7 cellular contexts compared by ENCODE assay signal in genomic region chr14:102351593-102351992, GRCh38. TPM values are rescaled to one million over a fixed set of nuclear protein-coding genes. Genes with fewer than 3 reads are reported as not detected.
DNase-seq lines count a peak whose midpoint lies in the region; ATAC-seq and TF ChIP-seq lines count a peak whose summit lies in the region.
"Not testable (repeated sequence)": the region's sequence is repeated elsewhere in the genome, so short reads cannot be mapped to it uniquely, and the experiment has no call there.

No MANE protein-coding gene starts in this region.

- H3K23ac ChIP-seq in IMR-90 (ENCODE audit: low read depth, low read length) = not testable (repeated sequence)

- not testable (repeated sequence) for BruUV-seq in IMR-90 (replicated peaks; lab: Mats Ljungman, UMichigan)

- not testable (repeated sequence) for H2BK15ac ChIP-seq in IMR-90 (ENCODE audit: low read depth, low read length)

- not testable (repeated sequence) for H3K4me3 ChIP-seq in IMR-90 (ENCODE audit: insufficient read depth, low read depth, low read length); brain microvascular endothelial cell (ENCODE audit: low read depth, low read length); dorsolateral prefrontal cortex; fibroblast of the aortic adventitia (ENCODE audit: low read depth, low read length); right atrium auricular region
- peak overlapping the region in 1 of 2 experiments; percentile 43 for H3K4me3 ChIP-seq in neutrophil (ENCODE audit: low read depth in 1 of 2, low read length in 1 of 2)

- H4K20me1 ChIP-seq in IMR-90 (ENCODE audit: insufficient read depth, low read length) = not testable (repeated sequence)

- H4K5ac ChIP-seq in IMR-90 (ENCODE audit: low read depth, low read length) = not testable (repeated sequence)

- H3K9me1 ChIP-seq in IMR-90 (ENCODE audit: insufficient read depth, low read length) = not testable (repeated sequence)

- TF ChIP-seq RAD21 in IMR-90 (IDR thresholded peaks at IDR 0.05; ENCODE audit: low read length) = not testable (repeated sequence)

- H3K9me3 ChIP-seq in IMR-90 (ENCODE audit: control insufficient read depth, insufficient read depth, low read length); right atrium auricular region; neutrophil: not testable (repeated sequence)

- H3K56ac ChIP-seq in IMR-90 (ENCODE audit: extremely low read depth, insufficient read depth, low read length) = not testable (repeated sequence)

- not testable (repeated sequence) for H3K4ac ChIP-seq in IMR-90 (ENCODE audit: low read depth, low read length)

- not testable (repeated sequence) for H4K8ac ChIP-seq in IMR-90 (ENCODE audit: low read depth in 2 of 2, low read length in 2 of 2)

- dilution Hi-C loops in IMR-90 (cut with HindIII; ENCODE audit: low sequenced_read_pairs, unreplicated experiment) = not testable (repeated sequence)

- H4K91ac ChIP-seq in IMR-90 (ENCODE audit: insufficient read depth, low read depth, low read length) = not testable (repeated sequence)

- H3K9ac ChIP-seq in IMR-90 (ENCODE audit: low read depth, low read length) = not testable (repeated sequence)

- TF ChIP-seq CTCF in IMR-90 (conservative IDR thresholded peaks at IDR 0.05; ENCODE audit: low read depth, low read length); brain microvascular endothelial cell (IDR thresholded peaks at IDR 0.05; ENCODE audit: low read depth, low read length, missing control alignments); dorsolateral prefrontal cortex (IDR thresholded peaks at IDR 0.05 in 54 of 56, conservative IDR thresholded peaks at IDR 0.05 in 2 of 56; ENCODE audit: low read depth in 1 of 56, partially characterized antibody in 56 of 56); fibroblast of the aortic adventitia (IDR thresholded peaks at IDR 0.05; ENCODE audit: insufficient read depth, low read length); right atrium auricular region (IDR thresholded peaks at IDR 0.05); neutrophil (IDR thresholded peaks at IDR 0.05): not testable (repeated sequence)

- H3K4me1 ChIP-seq in IMR-90 (ENCODE audit: control insufficient read depth, insufficient read depth, low read length) = not testable (repeated sequence)
- H3K4me1 ChIP-seq in right atrium auricular region (peaks cover 0 to 12% of the 10 kb centered on the region in 2 donors), neutrophil (ENCODE audit: control insufficient read depth in 1 of 2, insufficient read depth in 1 of 2, low read depth in 1 of 2, low read length in 1 of 2) (peaks cover 46% of the 10 kb centered on the region in 2 experiments)

- H3K27ac ChIP-seq in IMR-90 (ENCODE audit: insufficient read depth, low read length); brain microvascular endothelial cell: not testable (repeated sequence)
- H3K27ac ChIP-seq in dorsolateral prefrontal cortex (peak overlapping the region in 55 of 59 donors; percentile 22 to 100 (median 84)), right atrium auricular region (peak overlapping the region; percentile 7 to 9), neutrophil (peak overlapping the region; percentile 99)

- not testable (repeated sequence) for H2BK20ac ChIP-seq in IMR-90 (ENCODE audit: low read depth, low read length)

- H3K4me2 ChIP-seq in IMR-90 (ENCODE audit: low read depth, low read length) = not testable (repeated sequence)

- intact Hi-C loops in IMR-90 (cut with micrococcal nuclease); dorsolateral prefrontal cortex (cut with DNase I): not testable (repeated sequence)

- DNase-seq in IMR-90 (peak; percentile 32), brain microvascular endothelial cell (peak; percentile 12), fibroblast of the aortic adventitia (ENCODE audit: low read depth) (peak; percentile 57), stromal cell of bone marrow (ENCODE audit: low read depth) (peak; percentile 18)
- DNase-seq in dorsolateral prefrontal cortex; right atrium auricular region (ENCODE audit: low spot score): not testable (repeated sequence)

- H3K36me3 ChIP-seq in IMR-90 (ENCODE audit: control insufficient read depth, insufficient read depth, low read length) = peaks cover 51% of the 10 kb centered on the region
- peaks cover 36% of the 10 kb centered on the region for H3K36me3 ChIP-seq in brain microvascular endothelial cell (replicated peaks)
- H3K36me3 ChIP-seq in right atrium auricular region = peaks cover 81% of the 10 kb centered on the region
- peaks cover 37% of the 10 kb centered on the region for H3K36me3 ChIP-seq in neutrophil

- H2BK120ac ChIP-seq in IMR-90 (ENCODE audit: low read depth, low read length) = not testable (repeated sequence)

- H2AK9ac ChIP-seq in IMR-90 (replicated peaks; ENCODE audit: low read depth, low read length, poor library complexity) = not testable (repeated sequence)

- 100% methylated on average over 5 of the region's 9 CpGs; no CpG with 5 or more reads in 1 of the 2 experiments for WGBS in IMR-90 (ENCODE audit: extremely low coverage in 2 of 2, insufficient read length in 1 of 2), 2 experiments

- H3K27me3 ChIP-seq in IMR-90 (ENCODE audit: control insufficient read depth, insufficient read depth, low read length); brain microvascular endothelial cell (replicated peaks); dorsolateral prefrontal cortex; right atrium auricular region; neutrophil: not testable (repeated sequence)

- not testable (repeated sequence) for H3K18ac ChIP-seq in IMR-90 (ENCODE audit: low read depth, low read length)

- H3K79me1 ChIP-seq in IMR-90 (ENCODE audit: low read depth in 1 of 2, low read length in 2 of 2) = peaks cover 5 to 11% of the 10 kb centered on the region in 2 experiments; a peak in 3 of 4 replicates

- POLR2A ChIA-PET in IMR-90 (lab: Charles Lee; ENCODE audit: unreplicated experiment) = not testable (repeated sequence)

- H3K14ac ChIP-seq in IMR-90 (replicated peaks; ENCODE audit: low read depth, low read length) = not testable (repeated sequence)

- not testable (repeated sequence) for H2AFZ ChIP-seq in IMR-90 (replicated peaks; ENCODE audit: low read length, poor library complexity)

- not testable (repeated sequence) for TF ChIP-seq POLR2A in IMR-90 (IDR thresholded peaks at IDR 0.05; ENCODE audit: low read depth, low read length)

- H2BK5ac ChIP-seq in IMR-90 (ENCODE audit: low read depth, low read length, poor library complexity, severe bottlenecking) = not testable (repeated sequence)

- CTCF ChIA-PET in IMR-90 (lab: Yijun Ruan, JAX) = not testable (repeated sequence)

- in situ Hi-C loops in IMR-90 (cut with MboI; ENCODE audit: low sequenced_read_pairs); brain microvascular endothelial cell (cut with HindIII; ENCODE audit: low pct_ligation_motif_present, low sequenced_read_pairs): not testable (repeated sequence)

- not testable (repeated sequence) for H2AK5ac ChIP-seq in IMR-90 (ENCODE audit: low read depth, low read length)

- ATAC-seq in IMR-90 (ENCODE audit: low read depth) = not testable (repeated sequence)

RNA-seq across cellular contexts. Expression of gene CINP, which starts 11.1 kb away (rescaled TPM):
- total RNA-seq in IMR-90 (2012; rRNA removed) (41.9 and 55.3 TPM in 2 replicates), dorsolateral prefrontal cortex (10 to 100 TPM; 31.4 to 69.6 (median 51.2) TPM), fibroblast of the aortic adventitia (ENCODE audit: low replicate concordance) (41.9 and 70.3 TPM in 2 replicates), right atrium auricular region (10 to 100 TPM; 25.0 to 31.3 TPM)
- 53.2 and 56.4 TPM in 2 replicates for polyA plus RNA-seq in IMR-90 (2012; rRNA removed)
- 29.3 and 37.8 TPM in 2 replicates for polyA plus RNA-seq in IMR-90 (2012; cell fraction: cytosol; rRNA removed)
- polyA plus RNA-seq in IMR-90 (2012; cell fraction: nucleus; rRNA removed; ENCODE audit: low replicate concordance) = 10.9 and 21.3 TPM in 2 replicates

RNA-seq across cellular contexts. Expression of gene TECPR2, which starts 11.1 kb away (rescaled TPM):
- total RNA-seq in IMR-90 (2012; rRNA removed) = 10.3 and 11.7 TPM in 2 replicates
- polyA plus RNA-seq in IMR-90 (2012; rRNA removed) = 9.5 TPM in 2 replicates
- 5.8 and 11.5 TPM in 2 replicates for polyA plus RNA-seq in IMR-90 (2012; cell fraction: cytosol; rRNA removed)
- 10.1 and 26.3 TPM in 2 replicates for polyA plus RNA-seq in IMR-90 (2012; cell fraction: nucleus; rRNA removed; ENCODE audit: low replicate concordance)
- total RNA-seq in dorsolateral prefrontal cortex = 100 to 1,000 TPM in 7 of 120 experiments, 10 to 100 TPM in 113; 54.3 to 129 (median 78.9) TPM
- total RNA-seq in fibroblast of the aortic adventitia (ENCODE audit: low replicate concordance) = 8.8 and 16.1 TPM in 2 replicates
- total RNA-seq in right atrium auricular region = 10 to 100 TPM; 13.2 to 15.5 TPM

RNA-seq across cellular contexts. Expression of gene ZNF839, which starts 32.0 kb away (rescaled TPM):
- 5.7 and 6.4 TPM in 2 replicates for total RNA-seq in IMR-90 (2012; rRNA removed)
- 9.8 and 10.7 TPM in 2 replicates for polyA plus RNA-seq in IMR-90 (2012; rRNA removed)
- polyA plus RNA-seq in IMR-90 (2012; cell fraction: cytosol; rRNA removed) = 4.8 and 5.5 TPM in 2 replicates
- 42.8 and 49.8 TPM in 2 replicates for polyA plus RNA-seq in IMR-90 (2012; cell fraction: nucleus; rRNA removed; ENCODE audit: low replicate concordance)
- 10 to 100 TPM in 117 of 120 experiments, 1 to 10 TPM in 3; 8.5 to 20.6 (median 14.9) TPM for total RNA-seq in dorsolateral prefrontal cortex
- 2.8 and 7.5 TPM in 2 replicates for total RNA-seq in fibroblast of the aortic adventitia (ENCODE audit: low replicate concordance)
- 1 to 10 TPM; 6.4 to 7.8 TPM for total RNA-seq in right atrium auricular region

RNA-seq across cellular contexts. Expression of gene MOK, which starts 46.6 kb away (rescaled TPM):
- total RNA-seq in IMR-90 (2012; rRNA removed) = 16.8 and 24.4 TPM in 2 replicates
- 48.1 and 48.5 TPM in 2 replicates for polyA plus RNA-seq in IMR-90 (2012; rRNA removed)
- polyA plus RNA-seq in IMR-90 (2012; cell fraction: cytosol; rRNA removed) = 22.5 and 28.2 TPM in 2 replicates
- polyA plus RNA-seq in IMR-90 (2012; cell fraction: nucleus; rRNA removed; ENCODE audit: low replicate concordance) = 188 and 260 TPM in 2 replicates
- 10 to 100 TPM; 28.4 to 88.6 (median 50.3) TPM for total RNA-seq in dorsolateral prefrontal cortex
- 21.2 and 40.6 TPM in 2 replicates for total RNA-seq in fibroblast of the aortic adventitia (ENCODE audit: low replicate concordance)
- total RNA-seq in right atrium auricular region = 10 to 100 TPM; 10.1 to 22.9 TPM
